11 cellular contexts compared by ENCODE assay signal in genomic region chr18:13481820-13482640, GRCh38.
DNase-seq lines count a peak whose midpoint lies in the region; ATAC-seq and TF ChIP-seq lines count a peak whose summit lies in the region.
"Had no signal": no experiment of that assay in that cellular context is flagged by ENCODE, and none has a peak within 500 bp of the region (broad histone marks: within the 10 kb centered on the region; RNA-seq: fewer than 3 reads in every experiment).

No MANE protein-coding gene starts in this region.

- no peaks in the 10 kb centered on the region for H3K27me3 Mint-ChIP-seq in T-helper 1 cell treated with Interleukin-12 subunit alpha and Interleukin-12 subunit beta and Interleukin-4 antibody, amounts not matched to agents 30 μg/mL and 1 μg/mL, for 36 hours (ENCODE audit: low read depth)
- peaks cover 8% of the 10 kb centered on the region for H3K27me3 Mint-ChIP-seq in progenitor cell of endocrine pancreas

- no peaks in the 10 kb centered on the region for H3K79me2 ChIP-seq in mammary epithelial cell (ENCODE audit: insufficient read depth, low read length)

- H3K36me3 ChIP-seq in mammary epithelial cell (ENCODE audit: insufficient read depth, low read length) = no peaks in the 10 kb centered on the region

- TF ChIP-seq CTCF in progenitor cell of endocrine pancreas (IDR thresholded peaks at IDR 0.05; ENCODE audit: unreplicated experiment) (no peak), mammary epithelial cell (conservative IDR thresholded peaks at IDR 0.05 in 1 of 2, IDR thresholded peaks at IDR 0.05 in 1 of 2; ENCODE audit: extremely low read depth in 1 of 2, insufficient read depth in 1 of 2, low read depth in 1 of 2, low read length in 2 of 2) (no peak)

- peaks cover 11% of the 10 kb centered on the region for H3K36me3 Mint-ChIP-seq in T-helper 1 cell treated with Interleukin-12 subunit alpha and Interleukin-12 subunit beta and Interleukin-4 antibody, amounts not matched to agents 30 μg/mL and 1 μg/mL, for 36 hours (ENCODE audit: low read depth)
- H3K36me3 Mint-ChIP-seq in progenitor cell of endocrine pancreas (ENCODE audit: insufficient read depth) = no peaks in the 10 kb centered on the region

- no peak overlapping the region for H3K9ac ChIP-seq in mammary epithelial cell (ENCODE audit: insufficient read depth, low read length)

- DNase-seq in T-helper 1 cell (no peak), progenitor cell of endocrine pancreas (ENCODE audit: low spot score, unreplicated experiment) (no peak), left ventricle myocardium superior (no peak), mammary epithelial cell (no peak), H4 (ENCODE audit: low spot score) (no peak)
- DNase-seq: testis had no signal

- no peak overlapping the region for H3K4me2 ChIP-seq in mammary epithelial cell (ENCODE audit: insufficient read depth, low read depth, low read length)

- dilution Hi-C loops in mammary epithelial cell (cut with HindIII; ENCODE audit: low sequenced_read_pairs) = no loop called here

- CTCF ChIA-PET in mammary epithelial cell (lab: Charles Lee; ENCODE audit: low non-redundant PET) = no interaction called here

- H3K27me3 ChIP-seq in mammary epithelial cell (ENCODE audit: insufficient read depth, low read length) = no peaks in the 10 kb centered on the region
- H3K27me3 ChIP-seq: testis had no signal

- no peaks in the 10 kb centered on the region for H3K4me1 ChIP-seq in mammary epithelial cell (ENCODE audit: insufficient read depth, low read length)
- H3K4me1 ChIP-seq: testis had no signal

- intact Hi-C loops in left ventricle myocardium superior (cut with micrococcal nuclease) = no loop called here
- intact Hi-C loops in mammary epithelial cell (cut with micrococcal nuclease) = no loop called here

- peaks cover 11% of the 10 kb centered on the region for H3K9me3 ChIP-seq in mammary epithelial cell (replicated peaks; ENCODE audit: insufficient read depth, low read length)
- H3K9me3 ChIP-seq: testis had no signal

- in situ Hi-C loops in mammary epithelial cell (cut with MboI; ENCODE audit: low sequenced_read_pairs in 2 of 2) = no loop called here

- WGBS in mammary epithelial cell (ENCODE audit: low coverage, missing lambda C conversion rate) = 70% methylated on average over 10 of the region's 15 CpGs

- H3K4me3 ChIP-seq in mammary epithelial cell (replicated peaks in 1 of 3; ENCODE audit: insufficient read depth in 1 of 3, low read depth in 2 of 3, low read length in 3 of 3) = no peak overlapping the region
- H3K4me3 ChIP-seq: testis had no signal

- ATAC-seq in GM21526 (IDR thresholded peaks at IDR 0.05; ENCODE audit: low FRiP score, unreplicated experiment) (peak; percentile 78), HG03354 (IDR thresholded peaks at IDR 0.05; ENCODE audit: poor library complexity, severe bottlenecking, unreplicated experiment) (peak; percentile 95), left ventricle myocardium superior (no peak)

- H3K27ac Mint-ChIP-seq in T-helper 1 cell treated with Interleukin-12 subunit alpha and Interleukin-12 subunit beta and Interleukin-4 antibody, amounts not matched to agents 30 μg/mL and 1 μg/mL, for 36 hours = peak overlapping the region; percentile 67
- peak overlapping the region; percentile 26 for H3K27ac Mint-ChIP-seq in progenitor cell of endocrine pancreas

- H3K27ac ChIP-seq in mammary epithelial cell (ENCODE audit: insufficient read depth, low read depth, low read length) = no peak overlapping the region
- H3K27ac ChIP-seq: 22Rv1, testis, VCaP had no signal

- H2AFZ ChIP-seq in mammary epithelial cell (ENCODE audit: low read depth, low read length) = no peak overlapping the region

- BruUV-seq in mammary epithelial cell (replicated peaks; lab: Mats Ljungman, UMichigan) = no TSS peak

- H3K4me1 Mint-ChIP-seq in T-helper 1 cell treated with Interleukin-12 subunit alpha and Interleukin-12 subunit beta and Interleukin-4 antibody, amounts not matched to agents 30 μg/mL and 1 μg/mL, for 36 hours (ENCODE audit: low read depth) = peaks cover 8% of the 10 kb centered on the region
- no peaks in the 10 kb centered on the region for H3K4me1 Mint-ChIP-seq in progenitor cell of endocrine pancreas (ENCODE audit: low read depth)

- no peaks in the 10 kb centered on the region for H4K20me1 ChIP-seq in mammary epithelial cell (ENCODE audit: insufficient read depth, low read length)

- no peak overlapping the region for H3K4me3 Mint-ChIP-seq in T-helper 1 cell treated with Interleukin-12 subunit alpha and Interleukin-12 subunit beta and Interleukin-4 antibody, amounts not matched to agents 30 μg/mL and 1 μg/mL, for 36 hours
- H3K4me3 Mint-ChIP-seq in progenitor cell of endocrine pancreas (ENCODE audit: low read depth) = no peak overlapping the region

- no peaks in the 10 kb centered on the region for H3K9me3 Mint-ChIP-seq in T-helper 1 cell treated with Interleukin-12 subunit alpha and Interleukin-12 subunit beta and Interleukin-4 antibody, amounts not matched to agents 30 μg/mL and 1 μg/mL, for 36 hours
- H3K9me3 Mint-ChIP-seq in progenitor cell of endocrine pancreas (ENCODE audit: low read depth) = no peaks in the 10 kb centered on the region
